19 cellular contexts compared by ENCODE assay signal in genomic region chr4:70772929-70773555, GRCh38. TPM values are rescaled to one million over a fixed set of nuclear protein-coding genes. Genes with fewer than 3 reads are reported as not detected.
DNase-seq lines count a peak whose midpoint lies in the region; ATAC-seq and TF ChIP-seq lines count a peak whose summit lies in the region.
"Had no signal": no experiment of that assay in that cellular context is flagged by ENCODE, and none has a peak within 500 bp of the region (broad histone marks: within the 10 kb centered on the region; RNA-seq: fewer than 3 reads in every experiment).

No MANE protein-coding gene starts in this region.

- no peaks in the 10 kb centered on the region for H3K4me1 Mint-ChIP-seq in Caco-2 (ENCODE audit: low read depth, unreplicated experiment)
- H3K4me1 Mint-ChIP-seq: activated naive CD8-positive, alpha-beta T cell treated with anti-CD3 and anti-CD28 coated beads for 36 hours; natural killer cell had no signal

- peak overlapping the region; percentile 71 for H3K4me2 ChIP-seq in OCI-LY3 (ENCODE audit: low read length)
- H3K4me2 ChIP-seq: KMS-11 had no signal

- in situ Hi-C loops in HAP-1 (cut with MboI; ENCODE audit: low sequenced_read_pairs), result no loop called here

- H3K27ac Mint-ChIP-seq in Caco-2 (ENCODE audit: unreplicated experiment), result no peak overlapping the region
- H3K27ac Mint-ChIP-seq: activated naive CD8-positive, alpha-beta T cell treated with anti-CD3 and anti-CD28 coated beads for 36 hours; natural killer cell had no signal

- H3K27me3 ChIP-seq in OCI-LY3 (ENCODE audit: low read depth, low read length) (no peaks in the 10 kb centered on the region), Caco-2 (replicated peaks; ENCODE audit: control insufficient read depth, insufficient read depth, low read length) (no peaks in the 10 kb centered on the region), HAP-1 (ENCODE audit: low read depth) (no peaks in the 10 kb centered on the region)
- H3K27me3 ChIP-seq: Peyer's patch had no signal

- no peaks in the 10 kb centered on the region for H4K20me1 ChIP-seq in OCI-LY3 (ENCODE audit: insufficient read depth, low read length)

- no peak overlapping the region for H3K4me3 Mint-ChIP-seq in Caco-2 (ENCODE audit: unreplicated experiment)
- H3K4me3 Mint-ChIP-seq: activated naive CD8-positive, alpha-beta T cell treated with anti-CD3 and anti-CD28 coated beads for 36 hours; natural killer cell had no signal

- H3K9me3 ChIP-seq in OCI-LY3 (ENCODE audit: insufficient read depth, low read length) (no peaks in the 10 kb centered on the region), Caco-2 (no peaks in the 10 kb centered on the region), HAP-1 (no peaks in the 10 kb centered on the region)
- H3K9me3 ChIP-seq: lower lobe of right lung, Peyer's patch, psoas muscle had no signal

- peak overlapping the region; percentile 58 for H3K9ac ChIP-seq in OCI-LY3 (ENCODE audit: low read length)
- H3K9ac ChIP-seq: KMS-11 had no signal

- no peaks in the 10 kb centered on the region for H3K9me3 Mint-ChIP-seq in Caco-2 (ENCODE audit: unreplicated experiment)
- H3K9me3 Mint-ChIP-seq: activated naive CD8-positive, alpha-beta T cell treated with anti-CD3 and anti-CD28 coated beads for 36 hours; natural killer cell had no signal

- ATAC-seq in GM19395 (IDR thresholded peaks at IDR 0.05; ENCODE audit: unreplicated experiment), result peak; percentile 85
- peak; percentile 50 for ATAC-seq in HG03066 (IDR thresholded peaks at IDR 0.05; ENCODE audit: low read depth, unreplicated experiment)
- no peak for ATAC-seq in Right ventricle myocardium superior (ENCODE audit: poor library complexity)
- ATAC-seq: activated CD4-positive, CD25-positive, alpha-beta regulatory T cell treated with anti-CD3 and anti-CD28 coated beads, Interleukin-2, amount 50 U/mL, for 24 hours; lower lobe of right lung; natural killer cell; psoas muscle had no signal

- no peaks in the 10 kb centered on the region for H3K27me3 Mint-ChIP-seq in Caco-2 (ENCODE audit: insufficient read depth, unreplicated experiment)
- H3K27me3 Mint-ChIP-seq: activated naive CD8-positive, alpha-beta T cell treated with anti-CD3 and anti-CD28 coated beads for 36 hours had no signal

- CTCF ChIA-PET in Caco-2 (lab: Charles Lee), result no interaction called here

- BruUV-seq in Caco-2 (replicated peaks; lab: Mats Ljungman, UMichigan), result no TSS peak

- TF ChIP-seq CTCF in GM12865 (IDR thresholded peaks at IDR 0.05; ENCODE audit: insufficient read depth, low read depth, low read length, missing control alignments) (no peak), OCI-LY3 (IDR thresholded peaks at IDR 0.05; ENCODE audit: low read depth, low read length) (no peak), Caco-2 (IDR thresholded peaks at IDR 0.05; ENCODE audit: insufficient read depth in 1 of 2, low read depth in 1 of 2, low read length in 1 of 2, severe bottlenecking in 1 of 2, unreplicated experiment in 1 of 2) (no peak)

- H3K27ac ChIP-seq in OCI-LY3 (ENCODE audit: low read length), result peak overlapping the region; percentile 76
- H3K27ac ChIP-seq: KMS-11, lower lobe of right lung, Peyer's patch, psoas muscle had no signal

- H3K36me3 Mint-ChIP-seq in Caco-2 (ENCODE audit: insufficient read depth, unreplicated experiment), result no peaks in the 10 kb centered on the region
- H3K36me3 Mint-ChIP-seq: activated naive CD8-positive, alpha-beta T cell treated with anti-CD3 and anti-CD28 coated beads for 36 hours had no signal

- POLR2A ChIA-PET in Caco-2 (lab: Charles Lee), result no interaction called here

- H3K36me3 ChIP-seq in OCI-LY3 (replicated peaks; ENCODE audit: low read depth, low read length) (peaks cover 4% of the 10 kb centered on the region), Caco-2 (ENCODE audit: control insufficient read depth, insufficient read depth, low read length) (no peaks in the 10 kb centered on the region), HAP-1 (replicated peaks) (peaks cover 7% of the 10 kb centered on the region)

- H2AFZ ChIP-seq in OCI-LY3 (ENCODE audit: low read depth, low read length), result peak overlapping the region; percentile 25

- DNase-seq in GM12865 (ENCODE audit: low read depth), result peak; percentile 10
- no peak for DNase-seq in Caco-2
- DNase-seq in HAP-1 (ENCODE audit: low spot score in 2 of 2), result no peak
- DNase-seq in Right ventricle myocardium superior, result no peak
- DNase-seq in NCI-H187 treated with DMSO at 0.1 percent for 48 hours (lab: John Stamatoyannopoulos, UW), result no peak
- DNase-seq: activated CD8-positive, alpha-beta memory T cell treated with anti-CD3 and anti-CD28 coated beads, Interleukin-2, amount 50 U/mL, for 4 hours; activated naive CD8-positive, alpha-beta T cell treated with anti-CD3 and anti-CD28 coated beads for 36 hours; lower lobe of right lung; natural killer cell; NCI-H1694 treated with DMSO at 0.1 percent for 48 hours; NCI-H446 treated with DMSO at 0.1 percent for 48 hours; Peyer's patch; psoas muscle; stimulated activated CD4-positive, alpha-beta T cell treated with anti-CD3 and anti-CD28 coated beads, Interleukin-15, amount 100 ng/mL, for 24 hours had no signal

- H3K79me2 ChIP-seq in OCI-LY3 (ENCODE audit: low read length), result no peaks in the 10 kb centered on the region

- H3K4me3 ChIP-seq in GM12865 (ENCODE audit: low read depth, low read length), result peak overlapping the region; percentile 15; the same call in 1 of the 2 replicates
- H3K4me3 ChIP-seq in OCI-LY3 (ENCODE audit: low read length), result peak overlapping the region; percentile 66
- no peak overlapping the region for H3K4me3 ChIP-seq in Caco-2 (ENCODE audit: low read depth, low read length)
- H3K4me3 ChIP-seq in HAP-1, result no peak overlapping the region
- H3K4me3 ChIP-seq: lower lobe of right lung, Peyer's patch, psoas muscle had no signal

- intact Hi-C loops in Caco-2 (cut with micrococcal nuclease; ENCODE audit: unreplicated experiment), result no loop called here
- intact Hi-C loops in Right ventricle myocardium superior (cut with DNase I), result no loop called here

- H3K4me1 ChIP-seq in OCI-LY3 (ENCODE audit: low read length) (peaks cover 17% of the 10 kb centered on the region), Caco-2 (no peaks in the 10 kb centered on the region), HAP-1 (peaks cover 4% of the 10 kb centered on the region; the same call in 1 of the 2 replicates)
- H3K4me1 ChIP-seq: lower lobe of right lung, Peyer's patch, psoas muscle had no signal

RNA-seq across cellular contexts. Expression of gene RUFY3, which starts 51.3 kb away (rescaled TPM):
- total RNA-seq in Caco-2 (2022) (36.6 and 45.0 TPM in 2 replicates), Right ventricle myocardium superior (19.4 TPM)

Comparison
In these comparisons a context has a peak if more than half of its experiments do, and no peak if none do; other contexts are left out.
1. H3K4me3 ChIP-seq: peak in GM12865 (single experiment) and OCI-LY3 (single experiment); none in Caco-2 (single experiment) and HAP-1 (single experiment).